In the genomic region with DNA sequence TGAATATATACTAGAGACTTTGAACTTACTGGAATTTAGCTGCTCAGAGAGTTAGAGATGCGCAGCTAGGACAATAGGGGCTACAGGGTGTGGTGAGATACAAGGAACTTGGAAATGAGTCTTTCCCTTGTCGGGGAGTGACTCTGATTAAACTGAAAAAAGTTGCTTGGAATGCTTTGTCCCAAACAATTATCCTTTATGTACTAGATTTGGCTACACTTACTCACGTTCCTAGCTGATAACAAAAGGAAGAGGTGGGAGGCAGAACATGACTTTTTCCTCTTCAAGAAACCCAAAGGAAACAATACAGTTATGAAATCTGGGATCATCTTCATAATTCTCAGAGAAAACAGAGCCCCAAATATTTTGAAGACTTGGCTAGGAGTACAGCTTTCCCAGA, we compare ENCODE assay signal across 1 cellular context.
TF ChIP-seq lines count a peak whose summit lies in the region.

No MANE protein-coding gene starts in this region.

TF ChIP-seq in K562, 482 proteins besides CTCF, POLR2A, EP300 and RAD21:
- TF ChIP-seq NR2C1 (IDR thresholded peaks at IDR 0.05) (no peak), NR2C1 (tag; IDR thresholded peaks at IDR 0.05) (no peak), FOXJ3 (CRISPR knock-in tag; IDR thresholded peaks at IDR 0.05) (no peak), KAT7 (CRISPR knock-in tag; IDR thresholded peaks at IDR 0.05; ENCODE audit: borderline replicate concordance) (no peak), BACH1 (tag; IDR thresholded peaks at IDR 0.05) (no peak), ZKSCAN3 (CRISPR knock-in tag; IDR thresholded peaks at IDR 0.05) (no peak), PPARD (CRISPR knock-in tag; IDR thresholded peaks at IDR 0.05) (no peak), SMARCE1 (IDR thresholded peaks at IDR 0.05) (no peak), ZBTB5 (IDR thresholded peaks at IDR 0.05) (no peak), HDAC1 (IDR thresholded peaks at IDR 0.05) (no peak)
